Comparison of ENCODE assay signal across 14 cellular contexts in the genomic region with DNA sequence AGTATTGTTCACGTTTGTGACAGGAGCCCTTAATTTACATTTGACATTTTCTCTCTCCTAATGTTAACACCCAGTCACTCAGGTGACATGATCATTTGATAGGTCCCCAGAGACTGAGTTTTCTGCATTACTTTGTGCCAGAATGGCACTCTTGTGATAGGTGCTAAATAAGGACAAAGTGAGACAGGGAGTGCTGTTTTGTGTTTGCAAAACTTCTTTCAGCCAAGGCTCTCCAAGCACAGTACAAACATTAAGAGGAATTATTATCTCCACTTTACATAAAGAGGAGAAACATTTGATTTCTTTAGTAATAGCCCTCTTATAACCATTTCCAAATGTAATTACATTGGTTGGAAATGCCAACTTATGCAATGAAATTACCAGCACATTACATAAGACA.
DNase-seq lines count a peak whose midpoint lies in the region; ATAC-seq and TF ChIP-seq lines count a peak whose summit lies in the region.
"Had no signal": no experiment of that assay in that cellular context is flagged by ENCODE, and none has a peak within 500 bp of the region (broad histone marks: within the 10 kb centered on the region; RNA-seq: fewer than 3 reads in every experiment).

No MANE protein-coding gene starts in this region.

- no peak overlapping the region for H3K27ac ChIP-seq in left lung
- H3K27ac ChIP-seq: A549 had no signal

- no peaks in the 10 kb centered on the region for H3K4me1 ChIP-seq in left lung
- H3K4me1 ChIP-seq: A549 had no signal

- peak; percentile 10 for DNase-seq in DMS153 treated with DMSO at 0.1 percent for 48 hours (lab: John Stamatoyannopoulos, UW; ENCODE audit: unreplicated experiment)
- DNase-seq in NCI-H1105 treated with DMSO at 0.1 percent for 48 hours (lab: John Stamatoyannopoulos, UW), result peak; percentile 86
- peak; percentile 84 for DNase-seq in NCI-H2171 treated with DMSO at 0.1 percent for 48 hours (lab: John Stamatoyannopoulos, UW)
- no peak for DNase-seq in left lung
- no peak for DNase-seq in G401 (ENCODE audit: low spot score)
- DNase-seq: NCI-H1694, NCI-H2081 treated with DMSO at 0.1 percent for 48 hours, NCI-H446 treated with DMSO at 0.1 percent for 48 hours had no signal

- intact Hi-C loops in left lung (cut with DNase I), result no loop called here

- H3K36me3 ChIP-seq in left lung, result no peaks in the 10 kb centered on the region

- ATAC-seq in left lung, result peak; percentile 81
- no peak for ATAC-seq in GM19455 (IDR thresholded peaks at IDR 0.05; ENCODE audit: unreplicated experiment)
- ATAC-seq in GM19397 (IDR thresholded peaks at IDR 0.05; ENCODE audit: unreplicated experiment), result no peak
- ATAC-seq: A549, HCT116, Panc1, SK-N-SH treated with all-trans-retinoic acid at 6 μM for 48 hours had no signal

- H3K9me3 ChIP-seq in left lung, result no peaks in the 10 kb centered on the region
- H3K9me3 ChIP-seq: A549 had no signal

- in situ Hi-C loops in G401 (cut with HindIII; ENCODE audit: low sequenced_read_pairs), result no loop called here

- no peak overlapping the region for H3K4me3 ChIP-seq in left lung
- H3K4me3 ChIP-seq: A549 had no signal

- H3K27me3 ChIP-seq in left lung, result peaks cover 0 to 36% of the 10 kb centered on the region in 2 donors

- no peak for TF ChIP-seq CTCF in left lung (IDR thresholded peaks at IDR 0.05)

Comparison
In these comparisons a context has a peak if more than half of its experiments do, and no peak if none do; other contexts are left out.
1. DNase-seq: peak in DMS153 treated with DMSO at 0.1 percent for 48 hours (single experiment), NCI-H1105 treated with DMSO at 0.1 percent for 48 hours (single experiment) and NCI-H2171 treated with DMSO at 0.1 percent for 48 hours (single experiment); none in left lung (0 of 2) and G401 (single experiment).